ENCODE assay signal across 33 cellular contexts in the genomic region with DNA sequence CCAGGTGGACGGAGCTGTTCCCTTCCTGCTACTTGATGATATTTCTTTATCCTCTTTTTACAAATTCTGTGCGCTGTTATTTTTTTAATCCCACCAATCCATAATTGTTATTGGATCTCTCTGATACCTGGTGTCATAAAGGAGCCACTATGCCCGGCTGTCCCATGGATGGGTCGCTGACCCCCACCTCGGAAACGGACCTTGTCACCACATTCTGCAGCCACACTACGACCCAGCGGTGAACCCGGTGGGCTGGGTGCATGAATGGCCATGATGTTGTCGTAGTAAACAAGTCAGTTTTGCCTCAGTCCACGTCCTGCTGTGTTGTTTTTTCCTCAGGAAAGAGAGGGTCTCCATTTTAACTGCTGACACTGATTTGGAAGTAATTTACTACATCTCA.
"Had no signal": no experiment of that assay in that cellular context is flagged by ENCODE, and none has a peak within 500 bp of the region (broad histone marks: within the 10 kb centered on the region; RNA-seq: fewer than 3 reads in every experiment).

No MANE protein-coding gene starts in this region.

- H3K4me1 Mint-ChIP-seq: activated CD4-positive, alpha-beta memory T cell treated with anti-CD3 and anti-CD28 coated beads, Interleukin-2, amount 10 ng/mL, durations not matched to agents 7 days and 5 days; activated CD4-positive, alpha-beta T cell treated with anti-CD3 and anti-CD28 coated beads for 36 hours; activated CD4-positive, alpha-beta T cell treated with anti-CD3 and anti-CD28 coated beads, Interleukin-2, amount 10 ng/mL, durations not matched to agents 7 days and 5 days; activated naive CD4-positive, alpha-beta T cell treated with anti-CD3 and anti-CD28 coated beads, Interleukin-2, amount 10 ng/mL, durations not matched to agents 7 days and 5 days; activated naive CD8-positive, alpha-beta T cell treated with anti-CD3 and anti-CD28 coated beads for 36 hours; WTC11 had no signal

- H3K4me1 ChIP-seq: adrenal gland, ascending aorta had no signal

- H3K27me3 Mint-ChIP-seq: activated CD4-positive, alpha-beta T cell treated with anti-CD3 and anti-CD28 coated beads for 36 hours; activated CD4-positive, alpha-beta T cell treated with anti-CD3 and anti-CD28 coated beads, Interleukin-2, amount 10 ng/mL, durations not matched to agents 7 days and 5 days; activated naive CD4-positive, alpha-beta T cell treated with anti-CD3 and anti-CD28 coated beads, Interleukin-2, amount 10 ng/mL, durations not matched to agents 7 days and 5 days; activated naive CD8-positive, alpha-beta T cell treated with anti-CD3 and anti-CD28 coated beads for 36 hours; activated T-cell treated with anti-CD3 and anti-CD28 coated beads, Interleukin-2, amount 50 U/mL, for 24 hours; brain had no signal

- DNase-seq: activated CD4-positive, alpha-beta memory T cell treated with anti-CD3 and anti-CD28 coated beads, Interleukin-2, amount 10 ng/mL, durations not matched to agents 7 days and 5 days; activated CD4-positive, alpha-beta T cell treated with anti-CD3 and anti-CD28 coated beads for 1 hour; activated CD4-positive, alpha-beta T cell treated with anti-CD3 and anti-CD28 coated beads for 36 hours; activated CD4-positive, alpha-beta T cell treated with anti-CD3 and anti-CD28 coated beads for 48 hours; activated CD4-positive, alpha-beta T cell treated with anti-CD3 and anti-CD28 coated beads, Interleukin-2, amount 10 ng/mL, durations not matched to agents 7 days and 5 days; activated CD4-positive, alpha-beta T cell treated with anti-CD3 and anti-CD28 coated beads, Interleukin-2, amount 50 U/mL, for 48 hours; activated CD4-positive, CD25-positive, alpha-beta regulatory T cell; activated CD8-positive, alpha-beta memory T cell treated with anti-CD3 and anti-CD28 coated beads for 24 hours; activated CD8-positive, alpha-beta memory T cell treated with anti-CD3 and anti-CD28 coated beads, Interleukin-2, amount 10 ng/mL, durations not matched to agents 7 days and 5 days; activated CD8-positive, alpha-beta memory T cell treated with anti-CD3 and anti-CD28 coated beads, Interleukin-2, amount 50 U/mL, for 48 hours; activated CD8-positive, alpha-beta T cell treated with anti-CD3 and anti-CD28 coated beads, Interleukin-2, amount 10 ng/mL, durations not matched to agents 7 days and 5 days; activated effector memory CD4-positive, alpha-beta T cell treated with Interleukin-2 at 50 U/mL for 16 hours; activated gamma-delta T cell; activated naive CD4-positive, alpha-beta T cell treated with anti-CD3 and anti-CD28 coated beads, Interleukin-2, amount 10 ng/mL, durations not matched to agents 7 days and 5 days; activated naive CD4-positive, alpha-beta T cell treated with Interleukin-2 at 50 U/mL for 16 hours; activated naive CD8-positive, alpha-beta T cell treated with anti-CD3 and anti-CD28 coated beads for 36 hours; activated T-cell treated with anti-CD3 and anti-CD28 coated beads, Interleukin-2, amount 50 U/mL, for 24 hours; activated T-cell treated with anti-CD3 and anti-CD28 coated beads, Interleukin-2, amount 50 U/mL, for 48 hours; adrenal gland; amniotic stem cell; central memory CD4-positive, alpha-beta T cell; T-helper 1 cell; T-helper 2 cell; T-helper 9 cell; WERI-Rb-1 had no signal

- H3K4me3 Mint-ChIP-seq: activated CD4-positive, alpha-beta memory T cell treated with anti-CD3 and anti-CD28 coated beads, Interleukin-2, amount 10 ng/mL, durations not matched to agents 7 days and 5 days; activated CD4-positive, alpha-beta T cell treated with anti-CD3 and anti-CD28 coated beads for 36 hours; activated CD4-positive, alpha-beta T cell treated with anti-CD3 and anti-CD28 coated beads, Interleukin-2, amount 10 ng/mL, durations not matched to agents 7 days and 5 days; activated CD8-positive, alpha-beta memory T cell treated with anti-CD3 and anti-CD28 coated beads, Interleukin-2, amount 10 ng/mL, durations not matched to agents 7 days and 5 days; activated CD8-positive, alpha-beta T cell treated with anti-CD3 and anti-CD28 coated beads, Interleukin-2, amount 10 ng/mL, durations not matched to agents 7 days and 5 days; activated naive CD4-positive, alpha-beta T cell treated with anti-CD3 and anti-CD28 coated beads, Interleukin-2, amount 10 ng/mL, durations not matched to agents 7 days and 5 days; activated naive CD8-positive, alpha-beta T cell treated with anti-CD3 and anti-CD28 coated beads for 36 hours; activated T-cell treated with anti-CD3 and anti-CD28 coated beads, Interleukin-2, amount 50 U/mL, for 24 hours; brain; T-helper 1 cell treated with Interleukin-12 subunit alpha and Interleukin-12 subunit beta and Interleukin-4 antibody, amounts not matched to agents 30 μg/mL and 1 μg/mL, for 36 hours; T-helper 2 cell treated with Interferon-gamma antibody and Interleukin-4, amounts not matched to agents 5 μg/mL and 100 μg/mL, for 36 hours; WTC11 had no signal

- H3K4me3 ChIP-seq: adrenal gland, ascending aorta had no signal

- H3K27ac ChIP-seq: adrenal gland, ascending aorta, WERI-Rb-1 had no signal

- H3K27ac Mint-ChIP-seq: activated CD4-positive, alpha-beta memory T cell treated with anti-CD3 and anti-CD28 coated beads, Interleukin-2, amount 10 ng/mL, durations not matched to agents 7 days and 5 days; activated CD4-positive, alpha-beta T cell treated with anti-CD3 and anti-CD28 coated beads for 36 hours; activated CD4-positive, alpha-beta T cell treated with anti-CD3 and anti-CD28 coated beads, Interleukin-2, amount 10 ng/mL, durations not matched to agents 7 days and 5 days; activated CD8-positive, alpha-beta memory T cell treated with anti-CD3 and anti-CD28 coated beads, Interleukin-2, amount 10 ng/mL, durations not matched to agents 7 days and 5 days; activated CD8-positive, alpha-beta T cell treated with anti-CD3 and anti-CD28 coated beads, Interleukin-2, amount 10 ng/mL, durations not matched to agents 7 days and 5 days; activated naive CD4-positive, alpha-beta T cell treated with anti-CD3 and anti-CD28 coated beads, Interleukin-2, amount 10 ng/mL, durations not matched to agents 7 days and 5 days; activated naive CD4-positive, alpha-beta T cell treated with anti-CD3 and anti-CD28 coated beads, Interleukin-2, amount 50 U/mL, for 72 hours; activated naive CD8-positive, alpha-beta T cell treated with anti-CD3 and anti-CD28 coated beads for 36 hours; activated T-cell treated with anti-CD3 and anti-CD28 coated beads, Interleukin-2, amount 50 U/mL, for 24 hours; activated T-helper 2 cell treated with anti-CD3 and anti-CD28 coated beads, Interferon-gamma antibody, Interleukin-2, Interleukin-4, amounts not matched to agents 10 μg/mL and 5 μg/mL and 100 μg/mL, durations not matched to agents 14 hours and 24 hours and 36 hours; T-helper 1 cell treated with Interleukin-12 subunit alpha and Interleukin-12 subunit beta and Interleukin-4 antibody, amounts not matched to agents 30 μg/mL and 1 μg/mL, for 36 hours; T-helper 2 cell treated with Interferon-gamma antibody and Interleukin-4, amounts not matched to agents 5 μg/mL and 100 μg/mL, for 36 hours; WTC11 had no signal

- ATAC-seq: activated CD4-positive, alpha-beta T cell treated with anti-CD3 and anti-CD28 coated beads for 36 hours; activated CD4-positive, CD25-positive, alpha-beta regulatory T cell treated with anti-CD3 and anti-CD28 coated beads, Interleukin-2, amount 50 U/mL, for 24 hours; activated CD8-positive, alpha-beta memory T cell treated with anti-CD3 and anti-CD28 coated beads, Interleukin-2, amount 10 ng/mL, durations not matched to agents 7 days and 5 days; activated CD8-positive, alpha-beta T cell treated with anti-CD3 and anti-CD28 coated beads, Interleukin-2, amount 10 ng/mL, durations not matched to agents 7 days and 5 days; activated naive CD4-positive, alpha-beta T cell treated with anti-CD3 and anti-CD28 coated beads, Interleukin-2, amount 50 U/mL, for 72 hours; WTC11 had no signal

- H3K27me3 ChIP-seq: adrenal gland, ascending aorta had no signal

- H3K9me3 Mint-ChIP-seq: activated CD4-positive, alpha-beta memory T cell treated with anti-CD3 and anti-CD28 coated beads, Interleukin-2, amount 10 ng/mL, durations not matched to agents 7 days and 5 days; activated CD4-positive, alpha-beta T cell treated with anti-CD3 and anti-CD28 coated beads, Interleukin-2, amount 10 ng/mL, durations not matched to agents 7 days and 5 days; activated naive CD4-positive, alpha-beta T cell treated with anti-CD3 and anti-CD28 coated beads, Interleukin-2, amount 10 ng/mL, durations not matched to agents 7 days and 5 days; activated naive CD4-positive, alpha-beta T cell treated with anti-CD3 and anti-CD28 coated beads, Interleukin-2, amount 50 U/mL, for 72 hours; activated naive CD8-positive, alpha-beta T cell treated with anti-CD3 and anti-CD28 coated beads for 36 hours; activated T-cell treated with anti-CD3 and anti-CD28 coated beads, Interleukin-2, amount 50 U/mL, for 24 hours; activated T-helper 2 cell treated with anti-CD3 and anti-CD28 coated beads, Interferon-gamma antibody, Interleukin-2, Interleukin-4, amounts not matched to agents 10 μg/mL and 5 μg/mL and 100 μg/mL, durations not matched to agents 14 hours and 24 hours and 36 hours; T-helper 1 cell treated with Interleukin-12 subunit alpha and Interleukin-12 subunit beta and Interleukin-4 antibody, amounts not matched to agents 30 μg/mL and 1 μg/mL, for 36 hours; T-helper 2 cell treated with Interferon-gamma antibody and Interleukin-4, amounts not matched to agents 5 μg/mL and 100 μg/mL, for 36 hours; WTC11 had no signal

- H3K9me3 ChIP-seq: adrenal gland, ascending aorta had no signal

- H3K36me3 Mint-ChIP-seq: activated CD8-positive, alpha-beta memory T cell treated with anti-CD3 and anti-CD28 coated beads, Interleukin-2, amount 10 ng/mL, durations not matched to agents 7 days and 5 days; activated naive CD4-positive, alpha-beta T cell treated with anti-CD3 and anti-CD28 coated beads, Interleukin-2, amount 10 ng/mL, durations not matched to agents 7 days and 5 days; activated naive CD4-positive, alpha-beta T cell treated with anti-CD3 and anti-CD28 coated beads, Interleukin-2, amount 50 U/mL, for 72 hours; activated naive CD8-positive, alpha-beta T cell treated with anti-CD3 and anti-CD28 coated beads for 36 hours; brain; WTC11 had no signal

- H3K36me3 ChIP-seq: adrenal gland, ascending aorta, WERI-Rb-1 had no signal
